In the genomic region with DNA sequence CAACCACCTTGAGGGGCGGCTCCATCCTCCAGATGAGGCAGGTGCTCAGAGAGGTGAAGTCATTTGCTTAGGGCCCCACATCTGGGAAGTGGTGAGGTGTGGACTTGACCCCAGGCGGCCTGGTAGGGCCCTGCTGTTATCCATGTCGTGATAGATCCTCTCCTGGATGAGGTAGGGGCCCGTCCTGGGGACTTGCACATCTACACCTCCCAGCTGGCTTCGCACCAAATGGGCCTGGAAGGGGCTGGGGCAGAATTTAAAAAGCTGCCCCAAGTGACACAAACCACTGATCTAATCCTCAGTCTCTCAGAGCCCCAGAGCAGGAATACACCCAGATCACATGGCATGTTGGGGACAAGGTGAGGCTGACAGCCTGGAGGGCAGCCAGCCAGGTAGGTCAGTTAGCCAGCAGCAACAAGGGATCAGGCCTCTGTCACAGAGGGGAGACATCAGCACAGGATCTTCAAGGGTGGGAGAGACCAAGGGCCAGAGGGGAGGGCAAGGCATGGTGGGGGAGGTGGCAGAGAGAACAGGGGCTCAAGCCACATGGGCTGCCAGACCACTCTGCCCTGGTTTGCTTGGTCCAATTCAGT, we compare ENCODE assay signal across 17 cellular contexts. TPM values are rescaled to one million over a fixed set of nuclear protein-coding genes. Genes with fewer than 3 reads are reported as not detected.
DNase-seq lines count a peak whose midpoint lies in the region; ATAC-seq, FAIRE-seq and TF ChIP-seq lines count a peak whose summit lies in the region.
"Had no signal": no experiment of that assay in that cellular context is flagged by ENCODE, and none has a peak within 500 bp of the region (broad histone marks: within the 10 kb centered on the region; RNA-seq: fewer than 3 reads in every experiment).

No MANE protein-coding gene starts in this region.

- H3K4me1 ChIP-seq in OCI-LY3 (ENCODE audit: low read length) (peaks cover 29% of the 10 kb centered on the region), H1 (replicated peaks in 1 of 4; ENCODE audit: control insufficient read depth in 3 of 4, insufficient read depth in 4 of 4, low read length in 3 of 4) (peaks cover 0 to 12% (median 4%) of the 10 kb centered on the region in 4 experiments; a peak in 4 of 7 replicates), neural progenitor cell (peaks cover 25% of the 10 kb centered on the region)

- no peak for FAIRE-seq in H1 (lab: Jason Lieb, UNC)
- FAIRE-seq: colon, D721Med had no signal

- H3K9ac ChIP-seq in OCI-LY3 (ENCODE audit: low read length) (peak overlapping the region; percentile 37; the same call in 1 of the 2 replicates), H1 (replicated peaks in 1 of 4; ENCODE audit: extremely low read depth in 1 of 4, low read depth in 3 of 4, low read length in 3 of 4) (peak overlapping the region in 1 of 4 experiments; percentile 13; a peak in 2 of 7 replicates), neural progenitor cell (no peak overlapping the region)
- H3K9ac ChIP-seq: GM23248 had no signal

- no peak overlapping the region for H3K14ac ChIP-seq in H1 (ENCODE audit: insufficient read length)

- H2BK120ac ChIP-seq in H1 (replicated peaks; ENCODE audit: low read depth, low read length): no peak overlapping the region

- H3K27ac ChIP-seq in OCI-LY3 (ENCODE audit: low read length): peak overlapping the region; percentile 69
- no peak overlapping the region for H3K27ac ChIP-seq in H1 (ENCODE audit: low read depth, low read length)
- H3K27ac ChIP-seq in neural progenitor cell: no peak overlapping the region
- H3K27ac ChIP-seq: GM23248 had no signal

- H3K9me3 Mint-ChIP-seq in Calu3 (ENCODE audit: low read depth, unreplicated experiment) (no peaks in the 10 kb centered on the region), neural progenitor cell (no peaks in the 10 kb centered on the region)
- H3K9me3 Mint-ChIP-seq: activated T-helper 2 cell treated with anti-CD3 and anti-CD28 coated beads, Interferon-gamma antibody, Interleukin-2, Interleukin-4, amounts not matched to agents 10 μg/mL and 5 μg/mL and 100 μg/mL, durations not matched to agents 14 hours and 24 hours and 36 hours had no signal

- H4K20me1 ChIP-seq in OCI-LY3 (ENCODE audit: insufficient read depth, low read length) (no peaks in the 10 kb centered on the region), H1 (replicated peaks in 1 of 2; ENCODE audit: control insufficient read depth in 1 of 2, insufficient read depth in 2 of 2, low read length in 2 of 2) (peaks cover 25 to 59% of the 10 kb centered on the region in 2 experiments), neural progenitor cell (ENCODE audit: low read depth) (peaks cover 65% of the 10 kb centered on the region)

- no peak overlapping the region for H2AK5ac ChIP-seq in H1 (ENCODE audit: low read depth, low read length)

- H3K4ac ChIP-seq in H1 (replicated peaks; ENCODE audit: insufficient read length, low read depth, low read length): no peak overlapping the region

- no peak overlapping the region for H4K5ac ChIP-seq in H1 (ENCODE audit: insufficient read length, low read depth, low read length)

- peaks cover 54% of the 10 kb centered on the region for H3K79me1 ChIP-seq in H1 (ENCODE audit: low read depth, low read length)

- peaks cover 23% of the 10 kb centered on the region for H3K36me3 Mint-ChIP-seq in Calu3 (ENCODE audit: insufficient read depth, unreplicated experiment)
- H3K36me3 Mint-ChIP-seq in neural progenitor cell: no peaks in the 10 kb centered on the region

- ATAC-seq in HG02571 (IDR thresholded peaks at IDR 0.05; ENCODE audit: unreplicated experiment): no peak
- ATAC-seq: PC-3 had no signal

- TF ChIP-seq CTCF in Calu3 (IDR thresholded peaks at IDR 0.05; ENCODE audit: unreplicated experiment) (no peak), OCI-LY3 (IDR thresholded peaks at IDR 0.05; ENCODE audit: low read depth, low read length) (no peak), H1 (IDR thresholded peaks at IDR 0.05; ENCODE audit: control extremely low read depth in 1 of 3, insufficient read depth in 1 of 3, low read depth in 1 of 3, low read length in 3 of 3) (no peak), neural progenitor cell (IDR thresholded peaks at IDR 0.05) (no peak)

- H3F3A ChIP-seq in neural progenitor cell (ENCODE audit: low read depth): peaks cover 3% of the 10 kb centered on the region

- no peak overlapping the region for H2AFZ ChIP-seq in OCI-LY3 (ENCODE audit: low read depth, low read length)
- no peak overlapping the region for H2AFZ ChIP-seq in H1 (ENCODE audit: low read length)
- no peak overlapping the region for H2AFZ ChIP-seq in neural progenitor cell (replicated peaks)
- H2AFZ ChIP-seq: GM23248 had no signal

- CTCF ChIA-PET in Calu3 (lab: Charles Lee): no interaction called here
- CTCF ChIA-PET in H1 (lab: Charles Lee; ENCODE audit: partially characterized antibody): interaction anchor here (0.7 to 3.1 kb wide), 8 partner anchors 8 to 77 kb away, joined by 3 to 12 read pairs (median 3); no protein-coding TSS in a partner anchor

- H3K36me3 ChIP-seq in OCI-LY3 (replicated peaks; ENCODE audit: low read depth, low read length): peaks cover 21% of the 10 kb centered on the region
- peaks cover 8 to 37% (median 11%) of the 10 kb centered on the region in 4 experiments; a peak in 5 of 8 replicates for H3K36me3 ChIP-seq in H1 (ENCODE audit: control insufficient read depth in 2 of 4, insufficient read depth in 4 of 4, low read length in 3 of 4)
- H3K36me3 ChIP-seq in neural progenitor cell: no peaks in the 10 kb centered on the region

- H2BK15ac ChIP-seq in H1 (ENCODE audit: low read length): no peak overlapping the region

- no peak overlapping the region for H2BK12ac ChIP-seq in H1 (ENCODE audit: low read depth, low read length)

- H3K27me3 Mint-ChIP-seq in Calu3 (ENCODE audit: unreplicated experiment): no peaks in the 10 kb centered on the region
- peaks cover 8% of the 10 kb centered on the region for H3K27me3 Mint-ChIP-seq in neural progenitor cell (ENCODE audit: insufficient read depth, low read depth)

- H3K18ac ChIP-seq in H1 (ENCODE audit: extremely low read depth, low read length): no peak overlapping the region

- no peak overlapping the region for H3K23ac ChIP-seq in H1 (ENCODE audit: insufficient read length)

- H3K23me2 ChIP-seq in H1 (ENCODE audit: low read depth, low read length): no peaks in the 10 kb centered on the region

- TF ChIP-seq EP300 in H1 (IDR thresholded peaks at IDR 0.05; ENCODE audit: borderline replicate concordance in 1 of 2, low read depth in 2 of 2, low read length in 2 of 2): no peak

- H3K4me1 Mint-ChIP-seq in Calu3 (ENCODE audit: low read depth, unreplicated experiment): no peaks in the 10 kb centered on the region
- H3K4me1 Mint-ChIP-seq in neural progenitor cell: peaks cover 23% of the 10 kb centered on the region

- no peak for TF ChIP-seq POLR2A in H1 (IDR thresholded peaks at IDR 0.05; ENCODE audit: control extremely low read depth in 1 of 2, low read depth in 2 of 2, low read length in 2 of 2)

- POLR2A ChIA-PET in H1 (lab: Charles Lee; ENCODE audit: partially characterized antibody): interaction anchor here (3.2 kb wide), 2 partner anchors 10 to 11 kb away, joined by 15 to 17 read pairs; no protein-coding TSS in a partner anchor

- H3K79me2 ChIP-seq in OCI-LY3 (ENCODE audit: low read length) (peaks cover 88% of the 10 kb centered on the region), H1 (ENCODE audit: control insufficient read depth in 1 of 2, insufficient read depth in 2 of 2, low read length in 2 of 2) (peaks cover 3 to 76% of the 10 kb centered on the region in 2 experiments; a peak in 3 of 4 replicates), neural progenitor cell (ENCODE audit: low read depth) (peaks cover 56% of the 10 kb centered on the region)

- H3K56ac ChIP-seq in H1 (replicated peaks; ENCODE audit: insufficient read length, low read depth, low read length): no peak overlapping the region

- H4K8ac ChIP-seq in H1 (ENCODE audit: extremely low read depth, insufficient read depth, low read length): no peak overlapping the region

- H3K9me3 ChIP-seq in OCI-LY3 (ENCODE audit: insufficient read depth, low read length) (no peaks in the 10 kb centered on the region), H1 (ENCODE audit: insufficient read depth in 2 of 2, low read depth in 1 of 2, low read length in 1 of 2) (no peaks in the 10 kb centered on the region), neural progenitor cell (ENCODE audit: low read depth) (no peaks in the 10 kb centered on the region)

- H2BK20ac ChIP-seq in H1 (ENCODE audit: low read length): no peak overlapping the region

- H3K27ac Mint-ChIP-seq in Calu3 (ENCODE audit: unreplicated experiment): peak overlapping the region; percentile 39
- H3K27ac Mint-ChIP-seq in neural progenitor cell: peak overlapping the region; percentile 94
- H3K27ac Mint-ChIP-seq: activated T-helper 2 cell treated with anti-CD3 and anti-CD28 coated beads, Interferon-gamma antibody, Interleukin-2, Interleukin-4, amounts not matched to agents 10 μg/mL and 5 μg/mL and 100 μg/mL, durations not matched to agents 14 hours and 24 hours and 36 hours had no signal

- H2BK5ac ChIP-seq in H1 (ENCODE audit: low read depth, low read length): peak overlapping the region; percentile 73; the same call in 1 of the 2 replicates

- intact Hi-C loops in Calu3 (cut with micrococcal nuclease; ENCODE audit: unreplicated experiment): no loop called here

- no peak overlapping the region for H3K4me3 Mint-ChIP-seq in Calu3 (ENCODE audit: low read depth, unreplicated experiment)
- H3K4me3 Mint-ChIP-seq in neural progenitor cell: no peak overlapping the region

- BruUV-seq in Calu3 (replicated peaks; lab: Mats Ljungman, UMichigan): no TSS peak

- H4K91ac ChIP-seq in H1 (replicated peaks; ENCODE audit: insufficient read length, low read length): no peak overlapping the region

- peak overlapping the region; percentile 43; the same call in 1 of the 2 replicates for H3K4me2 ChIP-seq in OCI-LY3 (ENCODE audit: low read length)
- H3K4me2 ChIP-seq in H1 (ENCODE audit: insufficient read depth in 1 of 2, low read depth in 2 of 2, low read length in 2 of 2): no peak overlapping the region
- H3K4me2 ChIP-seq in neural progenitor cell: no peak overlapping the region

- H3K4me3 ChIP-seq in OCI-LY3 (ENCODE audit: low read length) (no peak overlapping the region), H1 (ENCODE audit: extremely low read depth in 1 of 4, insufficient read depth in 2 of 4, low read depth in 3 of 4, low read length in 4 of 4) (no peak overlapping the region), neural progenitor cell (no peak overlapping the region)
- H3K4me3 ChIP-seq: GM23248 had no signal

- WGBS in H1 (ENCODE audit: extremely low coverage in 1 of 2, insufficient coverage in 1 of 2, insufficient read length in 1 of 2, insufficient replicate concordance in 2 of 2, low coverage in 1 of 2, low lambda C conversion rate in 2 of 2, missing lambda C conversion rate in 1 of 2), 2 experiments: 84% methylated on average over 5 of the region's 5 CpGs; no CpG with 5 or more reads in 1 of the 2 experiments

- DNase-seq in Calu3 (no peak), H1 (ENCODE audit: low read depth in 1 of 2, low spot score in 2 of 2) (no peak), neural progenitor cell (ENCODE audit: low spot score) (no peak), GM19238 (ENCODE audit: insufficient read length, low spot score) (no peak), OCI-M2 (lab: John Stamatoyannopoulos, UW; ENCODE audit: unreplicated experiment) (no peak)
- DNase-seq: activated CD4-positive, alpha-beta T cell treated with anti-CD3 and anti-CD28 coated beads, Interleukin-2, amount 50 U/mL, for 48 hours; anterior cingulate cortex; GDM1; GM23248; hypothalamus; PC-3; stimulated activated CD4-positive, alpha-beta T cell treated with anti-CD3 and anti-CD28 coated beads, Interleukin-4, amount 100 ng/mL, for 24 hours had no signal

- TF ChIP-seq RAD21 in H1 (IDR thresholded peaks at IDR 0.05 in 1 of 2, conservative IDR thresholded peaks at IDR 0.05 in 1 of 2; ENCODE audit: low read depth in 2 of 2, low read length in 2 of 2): no peak

- H3K27me3 ChIP-seq in OCI-LY3 (ENCODE audit: low read depth, low read length): no peaks in the 10 kb centered on the region
- H3K27me3 ChIP-seq in H1 (replicated peaks in 1 of 4; ENCODE audit: control insufficient read depth in 3 of 4, extremely low read depth in 1 of 4, insufficient read depth in 3 of 4, low read length in 3 of 4): no peaks in the 10 kb centered on the region
- H3K27me3 ChIP-seq in neural progenitor cell: no peaks in the 10 kb centered on the region

RNA-seq across cellular contexts. Expression of a gene that starts 12.3 kb away (rescaled TPM):
- 84.1 and 104 TPM in 2 replicates for total RNA-seq in Calu3 (2022)
- total RNA-seq in H1 (2021; fragmentation: NEBNext Ultra II Directional; extraction: Animal tissue kit (Norgen Biotek cat#: 25700)): 66.4 and 68.1 TPM in 2 replicates
- 63.2 and 74.6 TPM in 2 replicates for polyA plus RNA-seq in H1 (2011; rRNA removed)
- 70.8 TPM for polyA plus RNA-seq in H1 (2011; cell fraction: cytosol; rRNA removed)
- 254 TPM for polyA plus RNA-seq in H1 (2011; cell fraction: nucleus; rRNA removed)
- 37.5 to 52.4 TPM (median 44.7 TPM) in 4 replicates for polyA plus RNA-seq in H1 (2012, experiment 1 of 2)
- polyA plus RNA-seq in H1 (2012, experiment 2 of 2): 7.8 TPM
- polyA plus RNA-seq in H1 (2013, experiment 1 of 2): 62.6 TPM
- polyA plus RNA-seq in H1 (2013, experiment 2 of 2): 67.6 TPM
- 214 and 223 TPM in 2 replicates for polyA minus RNA-seq in H1 (2011; rRNA and poly(A)+ RNA removed)
- 69.7 TPM for polyA minus RNA-seq in H1 (2011; cell fraction: cytosol; rRNA and poly(A)+ RNA removed)
- polyA minus RNA-seq in H1 (2011; cell fraction: nucleus; rRNA and poly(A)+ RNA removed): 139 TPM
- 15.6 and 25.7 TPM in 2 replicates for total RNA-seq in neural progenitor cell (ENCODE audit: low replicate concordance)
